ENCODE assay signal across 7 cellular contexts in genomic region chr12:24814379-24815086, GRCh38.
DNase-seq lines count a peak whose midpoint lies in the region; ATAC-seq and TF ChIP-seq lines count a peak whose summit lies in the region.

No MANE protein-coding gene starts in this region.

- H3K27ac ChIP-seq in SU-DHL-6 (ENCODE audit: low read depth, low read length) (no peak overlapping the region), rectal smooth muscle tissue (ENCODE audit: low read depth, low read length) (no peak overlapping the region), esophagus squamous epithelium (no peak overlapping the region)

- no peaks in the 10 kb centered on the region for H3K79me2 ChIP-seq in SU-DHL-6 (ENCODE audit: insufficient read depth, low read length)

- H3K4me1 ChIP-seq in rectal smooth muscle tissue (ENCODE audit: control insufficient read depth, insufficient read depth, low read length) = no peaks in the 10 kb centered on the region
- H3K4me1 ChIP-seq in esophagus squamous epithelium = no peaks in the 10 kb centered on the region

- H3K36me3 ChIP-seq in SU-DHL-6 (ENCODE audit: low read length) (peaks cover 3% of the 10 kb centered on the region; the same call in 1 of the 2 replicates), rectal smooth muscle tissue (ENCODE audit: control insufficient read depth, insufficient read depth, low read length) (no peaks in the 10 kb centered on the region), esophagus squamous epithelium (no peaks in the 10 kb centered on the region)

- peak; percentile 87 for ATAC-seq in GM19043 (IDR thresholded peaks at IDR 0.05; ENCODE audit: low read depth, unreplicated experiment)
- ATAC-seq in HG02938 (IDR thresholded peaks at IDR 0.05; ENCODE audit: unreplicated experiment) = peak; percentile 89

- no peaks in the 10 kb centered on the region for H3K9me2 ChIP-seq in SU-DHL-6 (replicated peaks; ENCODE audit: insufficient read depth, low read length)

- no peak for TF ChIP-seq CTCF in SU-DHL-6 (IDR thresholded peaks at IDR 0.05; ENCODE audit: insufficient read depth, low read length, poor library complexity, severe bottlenecking)
- TF ChIP-seq CTCF in esophagus squamous epithelium (IDR thresholded peaks at IDR 0.05) = no peak

- H3K4me3 ChIP-seq in SU-DHL-6 (ENCODE audit: insufficient read depth, low read length, poor library complexity, severe bottlenecking) (no peak overlapping the region), rectal smooth muscle tissue (ENCODE audit: low read length) (peak overlapping the region; percentile 8), esophagus squamous epithelium (peak overlapping the region in 1 of 4 donors; percentile 41)

- H2AFZ ChIP-seq in SU-DHL-6 (ENCODE audit: low read depth, low read length, severe bottlenecking) = no peak overlapping the region

- intact Hi-C loops in esophagus squamous epithelium (cut with DNase I) = no loop called here

- H3K4me2 ChIP-seq in SU-DHL-6 (ENCODE audit: low read depth, low read length, poor library complexity, severe bottlenecking) = peak overlapping the region; percentile 15

- H3K9ac ChIP-seq in SU-DHL-6 (ENCODE audit: low read length) (no peak overlapping the region), rectal smooth muscle tissue (ENCODE audit: low read length) (no peak overlapping the region)

- TF ChIP-seq POLR2A in esophagus squamous epithelium (IDR thresholded peaks at IDR 0.05) = no peak

- DNase-seq in 8988T (no peak), esophagus squamous epithelium (lab: John Stamatoyannopoulos, UW) (no peak)
- no peak for DNase-seq in activated CD4-positive, CD25-positive, alpha-beta regulatory T cell (lab: John Stamatoyannopoulos, UW)

- H3F3A ChIP-seq in SU-DHL-6 (ENCODE audit: insufficient read depth) = peaks cover 7% of the 10 kb centered on the region; the same call in 1 of the 2 replicates

- peaks cover 12% of the 10 kb centered on the region for H4K20me1 ChIP-seq in SU-DHL-6 (ENCODE audit: low read depth, low read length)

- no peaks in the 10 kb centered on the region for H3K9me3 ChIP-seq in SU-DHL-6 (ENCODE audit: insufficient read depth, low read length)
- no peaks in the 10 kb centered on the region for H3K9me3 ChIP-seq in esophagus squamous epithelium

- 23 to 42% methylated on average over 2 of the region's 2 CpGs for WGBS in esophagus squamous epithelium, 2 donors

- H3K27me3 ChIP-seq in SU-DHL-6 (ENCODE audit: low read length) (no peaks in the 10 kb centered on the region), rectal smooth muscle tissue (ENCODE audit: control insufficient read depth, insufficient read depth, low read length) (no peaks in the 10 kb centered on the region), esophagus squamous epithelium (no peaks in the 10 kb centered on the region)
